ENCODE assay signal across 2 cellular contexts in genomic region chr1:41615316-41615715, GRCh38.
TF ChIP-seq lines count a peak whose summit lies in the region.

No MANE protein-coding gene starts in this region.

TF ChIP-seq in IMR-90, 13 proteins besides CTCF, POLR2A, EP300 and RAD21:
- TF ChIP-seq NFE2L2 (IDR thresholded peaks at IDR 0.05; ENCODE audit: low read depth, low read length) (no peak), CHD1 (IDR thresholded peaks at IDR 0.05; ENCODE audit: low read depth, low read length) (no peak), BHLHE40 (IDR thresholded peaks at IDR 0.05; ENCODE audit: low read depth, low read length) (no peak), MAZ (IDR thresholded peaks at IDR 0.05; ENCODE audit: borderline replicate concordance, low read depth, low read length) (no peak), ELK1 (IDR thresholded peaks at IDR 0.05; ENCODE audit: borderline replicate concordance, low read depth, low read length) (no peak), CEBPB (IDR thresholded peaks at IDR 0.05; ENCODE audit: low read depth, low read length) (no peak), MXI1 (IDR thresholded peaks at IDR 0.05; ENCODE audit: borderline replicate concordance, low read depth, low read length) (no peak), RCOR1 (IDR thresholded peaks at IDR 0.05; ENCODE audit: insufficient replicate concordance, low read length) (no peak), RFX5 (IDR thresholded peaks at IDR 0.05; ENCODE audit: low read depth, low read length) (no peak), USF2 (IDR thresholded peaks at IDR 0.05; ENCODE audit: low read depth, low read length) (no peak), MAFK (IDR thresholded peaks at IDR 0.05; ENCODE audit: low read depth, low read length) (no peak), SMC3 (IDR thresholded peaks at IDR 0.05; ENCODE audit: low read depth, low read length) (no peak), FOS (IDR thresholded peaks at IDR 0.05; ENCODE audit: low read depth, low read length) (no peak)
TF ChIP-seq in IMR-90: peak in this region for 0.

TF ChIP-seq in H1, 55 proteins besides CTCF, POLR2A, EP300 and RAD21:
- TF ChIP-seq HDAC6 (IDR thresholded peaks at IDR 0.05; ENCODE audit: low read depth, low read length): no peak
- no peak for TF ChIP-seq POU5F1 (IDR thresholded peaks at IDR 0.05; ENCODE audit: low read depth, low read length)
- no peak for TF ChIP-seq SIRT6 (IDR thresholded peaks at IDR 0.05; ENCODE audit: low read length)
- no peak for TF ChIP-seq ATF3 (IDR thresholded peaks at IDR 0.05; ENCODE audit: insufficient read depth, low read depth, low read length)
- no peak for TF ChIP-seq EGR1 (IDR thresholded peaks at IDR 0.05; ENCODE audit: borderline replicate concordance, low read depth, low read length)
- TF ChIP-seq RNF2 (IDR thresholded peaks at IDR 0.05; ENCODE audit: borderline replicate concordance, low read depth, low read length, missing control alignments, poor library complexity, severe bottlenecking): no peak
- no peak for TF ChIP-seq CTBP2 (IDR thresholded peaks at IDR 0.05; ENCODE audit: borderline replicate concordance, insufficient read depth, insufficient read length, low read length)
- TF ChIP-seq BACH1 (IDR thresholded peaks at IDR 0.05; ENCODE audit: low read length): no peak
- TF ChIP-seq SIX5 (IDR thresholded peaks at IDR 0.05; ENCODE audit: low read depth, low read length): no peak
- TF ChIP-seq SAP30 (IDR thresholded peaks at IDR 0.05; ENCODE audit: insufficient read depth, insufficient replicate concordance, low read length): no peak
- no peak for TF ChIP-seq ASH2L (IDR thresholded peaks at IDR 0.05; ENCODE audit: low read length)
- TF ChIP-seq EZH2 (IDR thresholded peaks at IDR 0.05; ENCODE audit: low read depth, low read length, severe bottlenecking): no peak
- TF ChIP-seq MAFK (IDR thresholded peaks at IDR 0.05; ENCODE audit: low read depth, low read length): no peak
- TF ChIP-seq SRF (IDR thresholded peaks at IDR 0.05; ENCODE audit: low read depth, low read length): no peak
- TF ChIP-seq TAF7 (optimal IDR thresholded peaks at IDR 0.05; ENCODE audit: borderline replicate concordance, low read depth, low read length): no peak
- TF ChIP-seq JUND (IDR thresholded peaks at IDR 0.05; ENCODE audit: low read length): no peak
- TF ChIP-seq PHF8 (conservative IDR thresholded peaks at IDR 0.05; ENCODE audit: low read depth, low read length): no peak
- TF ChIP-seq CEBPB (IDR thresholded peaks at IDR 0.05; ENCODE audit: low read depth, low read length): no peak
- TF ChIP-seq CBX5 (IDR thresholded peaks at IDR 0.05; ENCODE audit: low read depth, low read length): no peak
- TF ChIP-seq ATF2 (IDR thresholded peaks at IDR 0.05; ENCODE audit: low read length): no peak
